8 cellular contexts compared by ENCODE assay signal in the genomic region with DNA sequence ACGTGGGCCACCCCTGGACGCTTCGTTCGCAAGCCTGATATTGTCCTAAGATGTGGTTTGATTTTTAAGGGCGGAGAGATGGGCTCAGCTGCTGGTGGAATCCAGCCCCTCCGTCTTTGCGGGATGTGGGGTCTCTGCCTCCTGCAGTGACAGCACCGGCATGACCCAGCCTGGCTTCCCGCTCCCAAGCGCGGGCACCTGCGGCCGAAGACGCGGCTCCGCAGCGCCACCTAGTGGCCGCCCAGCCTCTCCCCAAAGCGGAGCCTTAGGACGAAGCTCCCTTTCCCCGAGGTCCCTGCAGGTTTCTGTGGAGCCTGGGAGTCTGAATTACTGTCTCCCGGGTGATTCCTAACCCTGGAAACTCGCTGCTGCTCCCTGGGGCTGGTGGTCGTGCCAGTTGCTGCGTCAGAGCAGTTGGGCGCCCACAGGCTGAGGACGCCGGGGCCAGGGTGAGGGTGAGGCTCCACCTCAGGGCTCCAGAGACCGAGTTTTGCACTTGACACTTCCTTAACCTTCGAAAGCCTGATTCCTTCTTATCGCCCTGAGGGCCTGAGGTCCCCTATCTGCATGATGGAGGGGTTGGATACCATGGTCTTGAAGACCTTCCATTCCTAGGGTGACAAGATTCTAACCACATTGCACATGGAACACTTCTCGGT.
DNase-seq lines count a peak whose midpoint lies in the region; ATAC-seq and TF ChIP-seq lines count a peak whose summit lies in the region.

No MANE protein-coding gene starts in this region.

- H3K36me3 Mint-ChIP-seq in activated naive CD4-positive, alpha-beta T cell treated with anti-CD3 and anti-CD28 coated beads, Interleukin-2, amount 50 U/mL, for 72 hours: no peaks in the 10 kb centered on the region

- in situ Hi-C loops in SK-MEL-5 (cut with HindIII; ENCODE audit: low pct_unique_long_range_greater_than_20kb, low sequenced_read_pairs): no loop called here

- H3K27me3 ChIP-seq in right atrium auricular region: no peaks in the 10 kb centered on the region

- H3K4me1 ChIP-seq in right atrium auricular region: peaks cover 0 to 10% of the 10 kb centered on the region in 2 donors

- no peaks in the 10 kb centered on the region for H3K9me3 Mint-ChIP-seq in activated naive CD4-positive, alpha-beta T cell treated with anti-CD3 and anti-CD28 coated beads, Interleukin-2, amount 50 U/mL, for 72 hours

- no peak overlapping the region for H3K27ac Mint-ChIP-seq in activated naive CD4-positive, alpha-beta T cell treated with anti-CD3 and anti-CD28 coated beads, Interleukin-2, amount 50 U/mL, for 72 hours

- peak; percentile 95 for TF ChIP-seq CTCF in C4-2B (conservative IDR thresholded peaks at IDR 0.05)
- peak; percentile 97 to 98 for TF ChIP-seq CTCF in right atrium auricular region (IDR thresholded peaks at IDR 0.05)

- H3K27ac ChIP-seq in C4-2B: no peak overlapping the region
- no peak overlapping the region for H3K27ac ChIP-seq in right atrium auricular region

- H3K36me3 ChIP-seq in right atrium auricular region: no peaks in the 10 kb centered on the region

- H3K9me3 ChIP-seq in right atrium auricular region: no peaks in the 10 kb centered on the region

- DNase-seq in SK-MEL-5 (ENCODE audit: low read depth, low spot score) (peak; percentile 58), right atrium auricular region (ENCODE audit: low spot score) (no peak), SIG-M5 treated with dmso at 0.1 percent for 504 hours (lab: John Stamatoyannopoulos, UW; ENCODE audit: unreplicated experiment) (no peak)
- DNase-seq in activated naive CD4-positive, alpha-beta T cell treated with anti-CD3 and anti-CD28 coated beads, Interleukin-2, amount 50 U/mL, for 72 hours (ENCODE audit: low spot score in 2 of 2): peak; percentile 67 to 77
- peak; percentile 69 for DNase-seq in stimulated activated CD4-positive, alpha-beta T cell treated with anti-CD3 and anti-CD28 coated beads, Interleukin-12 subunit alpha, Interleukin-12 subunit beta, amount 100 ng/mL, for 4 hours

- ATAC-seq in GM19043 (IDR thresholded peaks at IDR 0.05; ENCODE audit: low read depth, unreplicated experiment) (peak; percentile 71), HG03354 (IDR thresholded peaks at IDR 0.05; ENCODE audit: poor library complexity, severe bottlenecking, unreplicated experiment) (peak; percentile 78)
- peak; percentile 71 to 81 for ATAC-seq in activated naive CD4-positive, alpha-beta T cell treated with anti-CD3 and anti-CD28 coated beads, Interleukin-2, amount 50 U/mL, for 72 hours

- no peak overlapping the region for H3K4me3 ChIP-seq in right atrium auricular region

Comparison
In these comparisons a context has a peak if more than half of its experiments do, and no peak if none do; other contexts are left out.
1. DNase-seq: peak in SK-MEL-5 (single experiment), activated naive CD4-positive, alpha-beta T cell treated with anti-CD3 and anti-CD28 coated beads, Interleukin-2, amount 50 U/mL, for 72 hours (2 of 2) and stimulated activated CD4-positive, alpha-beta T cell treated with anti-CD3 and anti-CD28 coated beads, Interleukin-12 subunit alpha, Interleukin-12 subunit beta, amount 100 ng/mL, for 4 hours (single experiment); none in right atrium auricular region (single experiment) and SIG-M5 treated with dmso at 0.1 percent for 504 hours (single experiment).
2. Peak in every context shown above with its lines, with median percentiles within 50 percentile points of each other: ATAC-seq.